In genomic region chr1:36393686-36394085, GRCh38 we compare ENCODE assay signal across 25 cellular contexts.
"Had no signal": no experiment of that assay in that cellular context is flagged by ENCODE, and none has a peak within 500 bp of the region (broad histone marks: within the 10 kb centered on the region; RNA-seq: fewer than 3 reads in every experiment).

No MANE protein-coding gene starts in this region.

- H3K4me3 Mint-ChIP-seq: dendritic cell treated with granulocyte-macrophage colony-stimulating factor and Interleukin-4, amounts not matched to agents 40 ng/mL and 50 ng/mL, for 4 days; endodermal cell; nephron progenitor cell; stimulated activated naive B cell treated with anti-CD40 and anti-IgM and Interleukin-4, amounts not matched to agents 10 μg/mL and 1 μg/mL and 100 μg/mL, for 72 hours; stimulated activated naive CD8-positive, alpha-beta T cell treated with anti-CD3 and anti-CD28 coated beads, Interleukin-15, Interleukin-2, amounts not matched to agents 100 ng/mL and 50 ng/mL, for 24 hours had no signal

- H3K4me3 ChIP-seq: colonic mucosa, gastroesophageal sphincter, heart left ventricle, lower lobe of right lung, pancreas, right lobe of liver, thoracic aorta, transverse colon, upper lobe of right lung, uterus had no signal

- H3K36me3 ChIP-seq: uterus had no signal

- H3K27ac Mint-ChIP-seq: dendritic cell treated with granulocyte-macrophage colony-stimulating factor and Interleukin-4, amounts not matched to agents 40 ng/mL and 50 ng/mL, for 4 days; nephron progenitor cell; stimulated activated naive CD8-positive, alpha-beta T cell treated with anti-CD3 and anti-CD28 coated beads, Interleukin-15, Interleukin-2, amounts not matched to agents 100 ng/mL and 50 ng/mL, for 24 hours had no signal

- DNase-seq: colonic mucosa; effector CD8-positive, alpha-beta T cell; endodermal cell; foreskin fibroblast; hippocampal formation; left ventricle myocardium superior; lower lobe of right lung; nephron progenitor cell; pancreas; right lobe of liver; small intestine; stimulated activated CD4-positive, alpha-beta T cell treated with anti-CD3 and anti-CD28 coated beads, Interleukin-15, amount 100 ng/mL, for 24 hours; stimulated activated CD4-positive, alpha-beta T cell treated with anti-CD3 and anti-CD28 coated beads, Interleukin-2, amount 100 ng/mL, for 48 hours; stimulated activated naive B cell treated with anti-CD40 and anti-IgM and Interleukin-4, amounts not matched to agents 10 μg/mL and 1 μg/mL and 100 μg/mL, for 72 hours; transverse colon; upper lobe of right lung; uterus had no signal

- H3K4me1 ChIP-seq: colonic mucosa had no signal

- H3K9me3 Mint-ChIP-seq: dendritic cell treated with granulocyte-macrophage colony-stimulating factor and Interleukin-4, amounts not matched to agents 40 ng/mL and 50 ng/mL, for 4 days; endodermal cell; naive thymus-derived CD8-positive, alpha-beta T cell; nephron progenitor cell; stimulated activated naive B cell treated with anti-CD40 and anti-IgM and Interleukin-4, amounts not matched to agents 10 μg/mL and 1 μg/mL and 100 μg/mL, for 72 hours; stimulated activated naive CD8-positive, alpha-beta T cell treated with anti-CD3 and anti-CD28 coated beads, Interleukin-15, Interleukin-2, amounts not matched to agents 100 ng/mL and 50 ng/mL, for 24 hours had no signal

- H3K27me3 ChIP-seq: colonic mucosa, gastroesophageal sphincter, heart left ventricle, pancreas, right lobe of liver, transverse colon, upper lobe of right lung, uterus had no signal

- ATAC-seq: esophagus mucosa; gastroesophageal sphincter; heart left ventricle; left ventricle myocardium superior; lower lobe of right lung; naive thymus-derived CD8-positive, alpha-beta T cell; pancreas; right lobe of liver; stimulated activated naive B cell treated with anti-CD40 and anti-IgM and Interleukin-4, amounts not matched to agents 10 μg/mL and 1 μg/mL and 100 μg/mL, for 72 hours; upper lobe of right lung had no signal

- H3K27me3 Mint-ChIP-seq: dendritic cell treated with granulocyte-macrophage colony-stimulating factor and Interleukin-4, amounts not matched to agents 40 ng/mL and 50 ng/mL, for 4 days; naive thymus-derived CD8-positive, alpha-beta T cell; stimulated activated naive B cell treated with anti-CD40 and anti-IgM and Interleukin-4, amounts not matched to agents 10 μg/mL and 1 μg/mL and 100 μg/mL, for 72 hours; stimulated activated naive CD8-positive, alpha-beta T cell treated with anti-CD3 and anti-CD28 coated beads, Interleukin-15, Interleukin-2, amounts not matched to agents 100 ng/mL and 50 ng/mL, for 24 hours had no signal

- H3K9me3 ChIP-seq: colonic mucosa, gastroesophageal sphincter, heart left ventricle, lower lobe of right lung, pancreas, right lobe of liver, thoracic aorta, transverse colon, upper lobe of right lung, uterus had no signal

- H3K27ac ChIP-seq: colonic mucosa, epithelial cell of prostate, gastroesophageal sphincter, heart left ventricle, lower lobe of right lung, pancreas, right lobe of liver, thoracic aorta, transverse colon, upper lobe of right lung, uterus had no signal
